In genomic region chr22:43714104-43714503, GRCh38 we compare ENCODE assay signal across 11 cellular contexts.
"Had no signal": no experiment of that assay in that cellular context is flagged by ENCODE, and none has a peak within 500 bp of the region (broad histone marks: within the 10 kb centered on the region; RNA-seq: fewer than 3 reads in every experiment).

No MANE protein-coding gene starts in this region.

- H3K27ac ChIP-seq: adrenal gland, ascending aorta, body of pancreas, brain microvascular endothelial cell, breast epithelium, cardiac muscle cell had no signal

- H3K36me3 ChIP-seq: adrenal gland, ascending aorta, brain microvascular endothelial cell, breast epithelium, cardiac muscle cell had no signal

- H3K4me3 ChIP-seq: adrenal gland, ascending aorta, body of pancreas, breast epithelium, cardiac muscle cell had no signal

- H3K4me1 ChIP-seq: adrenal gland, ascending aorta, body of pancreas, breast epithelium had no signal

- ATAC-seq: activated naive CD4-positive, alpha-beta T cell treated with anti-CD3 and anti-CD28 coated beads, Interleukin-2, amount 50 U/mL, for 72 hours; activated naive CD8-positive, alpha-beta T cell treated with anti-CD3 and anti-CD28 coated beads, Interleukin-2, amount 50 U/mL, for 24 hours; activated T-cell treated with anti-CD3 and anti-CD28 coated beads, Interleukin-2, amount 50 U/mL, for 4 hours; activated T-cell treated with anti-CD3 and anti-CD28 coated beads, Interleukin-2, amount 50 U/mL, for 72 hours; activated T-helper 17 cell treated with anti-CD3 and anti-CD28 coated beads, Interleukin-2, amount 50 U/mL, for 72 hours; body of pancreas had no signal

- H3K9me3 ChIP-seq: adrenal gland, ascending aorta, body of pancreas, breast epithelium had no signal
